13 cellular contexts compared by ENCODE assay signal in genomic region chr17:50916708-50917417, GRCh38. TPM values are rescaled to one million over a fixed set of nuclear protein-coding genes. Genes with fewer than 3 reads are reported as not detected.
DNase-seq lines count a peak whose midpoint lies in the region; ATAC-seq and TF ChIP-seq lines count a peak whose summit lies in the region.
"Had no signal": no experiment of that assay in that cellular context is flagged by ENCODE, and none has a peak within 500 bp of the region (broad histone marks: within the 10 kb centered on the region; RNA-seq: fewer than 3 reads in every experiment).

No MANE protein-coding gene starts in this region.

- no peak overlapping the region for H3K18ac ChIP-seq in IMR-90 (ENCODE audit: low read depth, low read length)

- no peaks in the 10 kb centered on the region for H3K27me3 Mint-ChIP-seq in CD4-positive, alpha-beta T cell
- H3K27me3 Mint-ChIP-seq in effector memory CD8-positive, alpha-beta T cell = no peaks in the 10 kb centered on the region

- no peak for ATAC-seq in CD4-positive, alpha-beta T cell (ENCODE audit: poor library complexity)
- ATAC-seq in IMR-90 (ENCODE audit: low read depth) (no peak), GM21723 (IDR thresholded peaks at IDR 0.05; ENCODE audit: unreplicated experiment) (no peak), gastrocnemius medialis (no peak)
- ATAC-seq in effector memory CD8-positive, alpha-beta T cell (replicated peaks) = no peak

- H2AFZ ChIP-seq in IMR-90 (replicated peaks; ENCODE audit: low read length, poor library complexity) (no peak overlapping the region), parathyroid adenoma (peak overlapping the region; percentile 47)
- H2AFZ ChIP-seq: hepatocyte had no signal

- H4K5ac ChIP-seq in IMR-90 (ENCODE audit: low read depth, low read length) = no peak overlapping the region

- BruUV-seq in IMR-90 (replicated peaks; lab: Mats Ljungman, UMichigan) = no TSS peak

- H3K4me2 ChIP-seq in IMR-90 (ENCODE audit: low read depth, low read length) (no peak overlapping the region), parathyroid adenoma (ENCODE audit: low read length) (no peak overlapping the region)
- H3K4me2 ChIP-seq: hepatocyte had no signal

- peaks cover 55% of the 10 kb centered on the region for H3K4me1 Mint-ChIP-seq in CD4-positive, alpha-beta T cell (ENCODE audit: low read depth)
- H3K4me1 Mint-ChIP-seq in effector memory CD8-positive, alpha-beta T cell (ENCODE audit: low read depth in 2 of 2) = peaks cover 13 to 35% of the 10 kb centered on the region in 2 donors

- no peaks in the 10 kb centered on the region for H3K27me3 ChIP-seq in CD4-positive, alpha-beta T cell (ENCODE audit: control insufficient read depth, insufficient read depth, low read length)
- peaks cover 4% of the 10 kb centered on the region for H3K27me3 ChIP-seq in IMR-90 (ENCODE audit: control insufficient read depth, insufficient read depth, low read length)
- no peaks in the 10 kb centered on the region for H3K27me3 ChIP-seq in parathyroid adenoma (ENCODE audit: control insufficient read depth, insufficient read depth, low read length)
- no peaks in the 10 kb centered on the region for H3K27me3 ChIP-seq in gastrocnemius medialis
- H3K27me3 ChIP-seq: hepatocyte had no signal

- no peaks in the 10 kb centered on the region for H4K20me1 ChIP-seq in IMR-90 (ENCODE audit: insufficient read depth, low read length)

- no peak overlapping the region for H2BK15ac ChIP-seq in IMR-90 (ENCODE audit: low read depth, low read length)

- H3K56ac ChIP-seq in IMR-90 (ENCODE audit: extremely low read depth, insufficient read depth, low read length) = no peak overlapping the region

- H3K9me3 ChIP-seq in CD4-positive, alpha-beta T cell (ENCODE audit: control insufficient read depth, low read length) = no peaks in the 10 kb centered on the region
- H3K9me3 ChIP-seq in IMR-90 (ENCODE audit: control insufficient read depth, insufficient read depth, low read length) (no peaks in the 10 kb centered on the region), parathyroid adenoma (ENCODE audit: control insufficient read depth, low read length) (no peaks in the 10 kb centered on the region), gastrocnemius medialis (no peaks in the 10 kb centered on the region)

- in situ Hi-C loops in IMR-90 (cut with MboI; ENCODE audit: low sequenced_read_pairs) = no loop called here
- in situ Hi-C loops in gastrocnemius medialis (cut with MboI; ENCODE audit: low sequenced_read_pairs in 4 of 4) = no loop called here

- peak overlapping the region; percentile 8; the same call in 1 of the 2 replicates for H2AK5ac ChIP-seq in IMR-90 (ENCODE audit: low read depth, low read length)

- no peak overlapping the region for H3K23ac ChIP-seq in IMR-90 (ENCODE audit: low read depth, low read length)

- H3K4ac ChIP-seq in IMR-90 (ENCODE audit: low read depth, low read length) = no peak overlapping the region

- H3K4me3 ChIP-seq in IMR-90 (ENCODE audit: insufficient read depth, low read depth, low read length) (no peak overlapping the region), parathyroid adenoma (ENCODE audit: low read depth, low read length) (no peak overlapping the region), gastrocnemius medialis (no peak overlapping the region)
- H3K4me3 ChIP-seq: hepatocyte had no signal

- no peaks in the 10 kb centered on the region for H3K36me3 ChIP-seq in IMR-90 (ENCODE audit: control insufficient read depth, insufficient read depth, low read length)
- no peaks in the 10 kb centered on the region for H3K36me3 ChIP-seq in parathyroid adenoma (ENCODE audit: control insufficient read depth, insufficient read depth, low read length)
- no peaks in the 10 kb centered on the region for H3K36me3 ChIP-seq in gastrocnemius medialis

- 85% methylated on average over 5 of the region's 18 CpGs; no CpG with 5 or more reads in 1 of the 2 experiments for WGBS in IMR-90 (ENCODE audit: extremely low coverage in 2 of 2, insufficient read length in 1 of 2), 2 experiments

- H2AK9ac ChIP-seq in IMR-90 (replicated peaks; ENCODE audit: low read depth, low read length, poor library complexity) = no peak overlapping the region

- H3K14ac ChIP-seq in IMR-90 (replicated peaks; ENCODE audit: low read depth, low read length) = peak overlapping the region; percentile 59; the same call in 1 of the 2 replicates

- H2BK120ac ChIP-seq in IMR-90 (ENCODE audit: low read depth, low read length) = no peak overlapping the region

- CTCF ChIA-PET in CD4-positive, alpha-beta T cell (lab: Charles Lee) = no interaction called here
- CTCF ChIA-PET in IMR-90 (lab: Yijun Ruan, JAX) = no interaction called here

- intact Hi-C loops in CD4-positive, alpha-beta T cell (cut with DNase I, micrococcal nuclease) = no loop called here
- intact Hi-C loops in IMR-90 (cut with micrococcal nuclease) = no loop called here
- intact Hi-C loops in gastrocnemius medialis (cut with DNase I; ENCODE audit: low total_unique reads) = no loop called here

- H2BK5ac ChIP-seq in IMR-90 (ENCODE audit: low read depth, low read length, poor library complexity, severe bottlenecking) = no peak overlapping the region

- H3K9me1 ChIP-seq in IMR-90 (ENCODE audit: insufficient read depth, low read length) = no peaks in the 10 kb centered on the region

- dilution Hi-C loops in IMR-90 (cut with HindIII; ENCODE audit: low sequenced_read_pairs, unreplicated experiment) = no loop called here

- H2BK20ac ChIP-seq in IMR-90 (ENCODE audit: low read depth, low read length) = no peak overlapping the region

- H4K91ac ChIP-seq in IMR-90 (ENCODE audit: insufficient read depth, low read depth, low read length) = no peak overlapping the region

- POLR2A ChIA-PET in CD4-positive, alpha-beta T cell (lab: Charles Lee) = interaction anchor here (3.8 kb wide), 1 partner anchor 50 kb away, joined by 74 read pairs; the partner anchor contains the start of gene TOB1
- POLR2A ChIA-PET in IMR-90 (lab: Charles Lee; ENCODE audit: unreplicated experiment) = interaction anchor here (1.5 kb wide), 1 partner anchor 50 kb away, joined by 3 read pairs; no protein-coding TSS in a partner anchor

- H4K8ac ChIP-seq in IMR-90 (ENCODE audit: low read depth in 2 of 2, low read length in 2 of 2) = no peak overlapping the region

- H3K79me2 ChIP-seq in parathyroid adenoma = peaks cover 2% of the 10 kb centered on the region
- H3K79me2 ChIP-seq: hepatocyte had no signal

- peaks cover 6% of the 10 kb centered on the region for H3K4me1 ChIP-seq in IMR-90 (ENCODE audit: control insufficient read depth, insufficient read depth, low read length)
- peaks cover 49% of the 10 kb centered on the region for H3K4me1 ChIP-seq in parathyroid adenoma
- peaks cover 16 to 20% of the 10 kb centered on the region in 2 donors for H3K4me1 ChIP-seq in gastrocnemius medialis

- TF ChIP-seq POLR2A in IMR-90 (IDR thresholded peaks at IDR 0.05; ENCODE audit: low read depth, low read length) (no peak), gastrocnemius medialis (IDR thresholded peaks at IDR 0.05) (no peak)

- H3K9ac ChIP-seq in IMR-90 (ENCODE audit: low read depth, low read length) (no peak overlapping the region), parathyroid adenoma (no peak overlapping the region)

- DNase-seq in CD4-positive, alpha-beta T cell = no peak
- DNase-seq in IMR-90 = no peak
- no peak for DNase-seq in effector memory CD8-positive, alpha-beta T cell
- DNase-seq in gastrocnemius medialis = no peak
- no peak for DNase-seq in cerebellar nuclear complex (lab: John Stamatoyannopoulos, UW)
- DNase-seq in GOT3 (lab: John Stamatoyannopoulos, UW) = no peak
- DNase-seq: activated T-cell treated with anti-CD3 and anti-CD28 coated beads for 4 hours; dermis blood vessel endothelial cell; NCI-H82; stimulated activated naive B cell treated with anti-CD40 and anti-IgM and Interleukin-4, amounts not matched to agents 10 μg/mL and 1 μg/mL and 100 μg/mL, for 72 hours had no signal

- H3K4me3 Mint-ChIP-seq in CD4-positive, alpha-beta T cell = no peak overlapping the region
- H3K4me3 Mint-ChIP-seq in effector memory CD8-positive, alpha-beta T cell = no peak overlapping the region
- H3K4me3 Mint-ChIP-seq: stimulated activated naive B cell treated with anti-CD40 and anti-IgM and Interleukin-4, amounts not matched to agents 10 μg/mL and 1 μg/mL and 100 μg/mL, for 72 hours had no signal

- peak overlapping the region; percentile 93 for H3K27ac Mint-ChIP-seq in CD4-positive, alpha-beta T cell
- peak overlapping the region; percentile 65 to 86 for H3K27ac Mint-ChIP-seq in effector memory CD8-positive, alpha-beta T cell
- H3K27ac Mint-ChIP-seq: stimulated activated naive B cell treated with anti-CD40 and anti-IgM and Interleukin-4, amounts not matched to agents 10 μg/mL and 1 μg/mL and 100 μg/mL, for 72 hours had no signal

- no peaks in the 10 kb centered on the region for H3K79me1 ChIP-seq in IMR-90 (ENCODE audit: low read depth in 1 of 2, low read length in 2 of 2)

- no peaks in the 10 kb centered on the region for H3K36me3 Mint-ChIP-seq in CD4-positive, alpha-beta T cell (ENCODE audit: low read depth)
- H3K36me3 Mint-ChIP-seq in effector memory CD8-positive, alpha-beta T cell (ENCODE audit: insufficient read depth) = peaks cover 14% of the 10 kb centered on the region
- H3K36me3 Mint-ChIP-seq: stimulated activated naive B cell treated with anti-CD40 and anti-IgM and Interleukin-4, amounts not matched to agents 10 μg/mL and 1 μg/mL and 100 μg/mL, for 72 hours had no signal

- TF ChIP-seq RAD21 in IMR-90 (IDR thresholded peaks at IDR 0.05; ENCODE audit: low read length) = no peak

- H3K27ac ChIP-seq in CD4-positive, alpha-beta T cell (ENCODE audit: low read depth, low read length) = no peak overlapping the region
- H3K27ac ChIP-seq in IMR-90 (ENCODE audit: insufficient read depth, low read length) = no peak overlapping the region
- H3K27ac ChIP-seq in parathyroid adenoma = peak overlapping the region; percentile 93
- peak overlapping the region in 2 of 4 donors; percentile 8 to 9 for H3K27ac ChIP-seq in gastrocnemius medialis
- H3K27ac ChIP-seq: hepatocyte had no signal

- no peak for TF ChIP-seq CTCF in CD4-positive, alpha-beta T cell (IDR thresholded peaks at IDR 0.05)
- TF ChIP-seq CTCF in IMR-90 (conservative IDR thresholded peaks at IDR 0.05; ENCODE audit: low read depth, low read length) = no peak
- no peak for TF ChIP-seq CTCF in parathyroid adenoma (IDR thresholded peaks at IDR 0.05)
- TF ChIP-seq CTCF in gastrocnemius medialis (IDR thresholded peaks at IDR 0.05 in 4 of 5, conservative IDR thresholded peaks at IDR 0.05 in 1 of 5) = no peak

- H3K9me3 Mint-ChIP-seq in CD4-positive, alpha-beta T cell = no peaks in the 10 kb centered on the region
- H3K9me3 Mint-ChIP-seq in effector memory CD8-positive, alpha-beta T cell = no peaks in the 10 kb centered on the region
- H3K9me3 Mint-ChIP-seq: stimulated activated naive B cell treated with anti-CD40 and anti-IgM and Interleukin-4, amounts not matched to agents 10 μg/mL and 1 μg/mL and 100 μg/mL, for 72 hours had no signal

TF ChIP-seq in IMR-90, 13 proteins besides CTCF, POLR2A, EP300 and RAD21 (continues in another document):
- TF ChIP-seq SMC3 (IDR thresholded peaks at IDR 0.05; ENCODE audit: low read depth, low read length) (no peak), RFX5 (IDR thresholded peaks at IDR 0.05; ENCODE audit: low read depth, low read length) (no peak)

RNA-seq across cellular contexts. Expression of gene TOB1, which starts 50.7 kb away (rescaled TPM):
- 100 to 1,000 TPM; 419 to 449 TPM for total RNA-seq in CD4-positive, alpha-beta T cell
- 4.3 and 6.1 TPM in 2 replicates for total RNA-seq in IMR-90 (2012; rRNA removed)
- 9.0 and 9.2 TPM in 2 replicates for polyA plus RNA-seq in IMR-90 (2012; rRNA removed)
- polyA plus RNA-seq in IMR-90 (2012; cell fraction: cytosol; rRNA removed) = 8.7 and 11.5 TPM in 2 replicates
- polyA plus RNA-seq in IMR-90 (2012; cell fraction: nucleus; rRNA removed; ENCODE audit: low replicate concordance) = 10.3 and 26.9 TPM in 2 replicates
- total RNA-seq in gastrocnemius medialis = 10 to 100 TPM; 13.6 to 53.5 (median 28.2) TPM

Comparison
In these comparisons a context has a peak if more than half of its experiments do, and no peak if none do; other contexts are left out.
1. RNA of gene TOB1, which starts 50.7 kb away (total RNA-seq): 419 to 449 TPM in CD4-positive, alpha-beta T cell; 13.6 to 53.5 TPM in gastrocnemius medialis and 4.3 to 6.1 TPM in IMR-90; every median in the first group is over 4 times any median in the second.